12 cellular contexts compared by ENCODE assay signal in the genomic region with DNA sequence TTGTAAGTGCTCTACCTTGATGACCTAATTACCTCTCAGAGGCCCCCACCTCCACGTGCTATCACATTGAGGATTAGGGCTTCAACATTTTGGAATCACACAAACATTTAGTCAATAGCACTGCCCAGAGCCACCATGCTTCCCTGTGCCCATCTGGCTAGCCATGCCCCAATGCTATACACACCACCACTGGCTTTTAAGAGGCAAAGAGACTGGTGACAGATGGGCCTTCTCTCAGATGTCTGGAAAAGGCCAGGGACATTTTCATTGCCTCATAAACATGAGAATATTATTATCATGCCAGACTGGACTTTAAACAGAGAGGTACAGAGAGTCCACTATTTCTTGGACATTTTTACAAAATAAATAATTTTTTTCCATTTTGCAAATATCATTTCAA. TPM values are rescaled to one million over a fixed set of nuclear protein-coding genes. Genes with fewer than 3 reads are reported as not detected.
"Had no signal": no experiment of that assay in that cellular context is flagged by ENCODE, and none has a peak within 500 bp of the region (broad histone marks: within the 10 kb centered on the region; RNA-seq: fewer than 3 reads in every experiment).

No MANE protein-coding gene starts in this region.

- H3K27ac ChIP-seq: gastroesophageal sphincter, pancreas, stomach, thoracic aorta had no signal

- H3K9me3 Mint-ChIP-seq: activated B cell treated with CpG ODN at 0.5 μM for 24 hours; naive thymus-derived CD8-positive, alpha-beta T cell had no signal

- FAIRE-seq: pancreas, TTC549, urothelium cell line had no signal

- DNase-seq: activated B cell treated with CpG ODN at 0.5 μM for 24 hours; activated CD8-positive, alpha-beta memory T cell treated with anti-CD3 and anti-CD28 coated beads for 24 hours; activated naive CD4-positive, alpha-beta T cell treated with Interleukin-2 at 50 U/mL for 16 hours; activated T-cell treated with anti-CD3 and anti-CD28 coated beads for 4 hours; naive thymus-derived CD8-positive, alpha-beta T cell; pancreas; stomach had no signal

- H3K9me3 ChIP-seq: gastroesophageal sphincter, pancreas, stomach, thoracic aorta had no signal

- H3K4me1 ChIP-seq: gastroesophageal sphincter, pancreas, stomach had no signal

- H3K4me3 Mint-ChIP-seq: activated B cell treated with CpG ODN at 0.5 μM for 24 hours; naive thymus-derived CD8-positive, alpha-beta T cell had no signal

- H3K36me3 ChIP-seq: gastroesophageal sphincter, pancreas, stomach, thoracic aorta had no signal

- H3K4me1 Mint-ChIP-seq: activated B cell treated with CpG ODN at 0.5 μM for 24 hours had no signal

- H3K27me3 ChIP-seq: pancreas had no signal

- H3K4me3 ChIP-seq: gastroesophageal sphincter, pancreas, stomach, thoracic aorta had no signal

- H3K27ac Mint-ChIP-seq: activated B cell treated with CpG ODN at 0.5 μM for 24 hours had no signal

- H3K36me3 Mint-ChIP-seq: naive thymus-derived CD8-positive, alpha-beta T cell had no signal

RNA-seq across cellular contexts. Expression of a gene that starts 9.3 kb away (rescaled TPM):
- total RNA-seq: activated B cell treated with CpG ODN at 0.5 μM for 24 hours; naive thymus-derived CD8-positive, alpha-beta T cell; sciatic nerve; thoracic aorta had no signal
- polyA plus RNA-seq: naive thymus-derived CD8-positive, alpha-beta T cell had no signal
